In the genomic region with DNA sequence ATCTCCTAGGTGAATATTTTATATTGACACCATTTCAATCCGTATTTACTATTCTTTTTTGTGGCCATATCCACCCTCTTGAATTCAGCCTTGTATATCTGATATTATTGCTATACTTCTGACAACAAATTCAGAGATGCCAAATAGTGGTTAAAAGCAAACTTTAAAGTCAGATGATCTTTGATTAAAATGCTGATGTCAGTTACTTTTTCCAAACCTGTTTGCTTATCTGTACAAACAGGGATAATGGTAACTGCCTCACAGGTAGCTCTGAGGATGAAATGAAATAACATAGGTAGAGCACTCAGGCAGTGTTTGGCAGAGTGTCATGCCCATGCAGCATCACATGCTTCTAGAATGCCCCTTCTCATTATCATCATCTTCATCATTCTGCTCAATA, we compare ENCODE assay signal across 28 cellular contexts. TPM values are rescaled to one million over a fixed set of nuclear protein-coding genes. Genes with fewer than 3 reads are reported as not detected.
"Had no signal": no experiment of that assay in that cellular context is flagged by ENCODE, and none has a peak within 500 bp of the region (broad histone marks: within the 10 kb centered on the region; RNA-seq: fewer than 3 reads in every experiment).

No MANE protein-coding gene starts in this region.

- DNase-seq: activated CD4-positive, alpha-beta T cell treated with anti-CD3 and anti-CD28 coated beads, Interleukin-2, amount 10 ng/mL, durations not matched to agents 24 days and 14 days; activated CD4-positive, alpha-beta T cell treated with anti-CD3 and anti-CD28 coated beads, Interleukin-2, amount 50 U/mL, for 4 hours; activated CD8-positive, alpha-beta T cell treated with anti-CD3 and anti-CD28 coated beads for 36 hours; activated gamma-delta T cell; activated naive CD4-positive, alpha-beta T cell treated with Interleukin-2 at 50 U/mL for 16 hours; activated naive CD8-positive, alpha-beta T cell treated with anti-CD3 and anti-CD28 coated beads, Interleukin-2, amount 10 ng/mL, durations not matched to agents 7 days and 5 days; activated T-cell treated with anti-CD3 and anti-CD28 coated beads, Interleukin-2, amount 50 U/mL, for 1 hour; activated T-cell treated with anti-CD3 and anti-CD28 coated beads, Interleukin-2, amount 50 U/mL, for 72 hours; amygdala; colonic mucosa; NCI-H1105; NCI-H1417 treated with DMSO at 0.1 percent for 48 hours; NCI-H187 treated with DMSO at 0.1 percent for 48 hours; NCI-H2081; NCI-H2171 treated with DMSO at 0.1 percent for 48 hours; NCI-H2227 treated with DMSO at 0.1 percent for 48 hours; NCI-H446; NCI-H510A treated with DMSO at 0.1 percent for 48 hours; NCI-H526 treated with DMSO at 0.1 percent for 48 hours; NCI-H774; Right ventricle myocardium superior; SW 1271; T-helper 1 cell; T-helper 2 cell; T1000 had no signal

- ATAC-seq: activated CD8-positive, alpha-beta T cell treated with anti-CD3 and anti-CD28 coated beads for 36 hours; activated T-cell treated with anti-CD3 and anti-CD28 coated beads, Interleukin-2, amount 50 U/mL, for 72 hours; activated T-helper 17 cell treated with anti-CD3 and anti-CD28 coated beads, Interleukin-2, amount 50 U/mL, for 72 hours had no signal

- H3K36me3 ChIP-seq: ascending aorta, cardiac muscle cell, colonic mucosa had no signal

- H3K27me3 ChIP-seq: ascending aorta, cardiac muscle cell, colonic mucosa had no signal

- H3K4me3 ChIP-seq: ascending aorta, cardiac muscle cell, colonic mucosa had no signal

- H3K4me1 ChIP-seq: ascending aorta, colonic mucosa had no signal

- H3K27ac ChIP-seq: ascending aorta, cardiac muscle cell, colonic mucosa had no signal

- H3K9me3 ChIP-seq: ascending aorta, colonic mucosa had no signal

RNA-seq across cellular contexts. Expression of gene PPIL6, which starts 19.2 kb away (rescaled TPM):
- total RNA-seq: activated CD4-positive, alpha-beta T cell treated with anti-CD3 and anti-CD28 coated beads, Interleukin-2, amount 10 ng/mL, durations not matched to agents 24 days and 14 days had no signal
